ENCODE assay signal across 14 cellular contexts in genomic region chr13:108962652-108963051, GRCh38.
"Had no signal": no experiment of that assay in that cellular context is flagged by ENCODE, and none has a peak within 500 bp of the region (broad histone marks: within the 10 kb centered on the region; RNA-seq: fewer than 3 reads in every experiment).

No MANE protein-coding gene starts in this region.

- H3K4me3 ChIP-seq: adrenal gland, body of pancreas, lung, right atrium auricular region, skin epidermis, thyroid gland had no signal

- DNase-seq: activated naive CD4-positive, alpha-beta T cell treated with anti-CD3 and anti-CD28 coated beads, Interleukin-2, amount 50 U/mL, for 16 hours; activated T-cell treated with anti-CD3 and anti-CD28 coated beads, Interleukin-2, amount 50 U/mL, for 1 hour; adrenal gland; body of pancreas; effector memory CD8-positive, alpha-beta T cell; hippocampal formation; kidney glomerular epithelial cell; natural killer cell; posterior cingulate gyrus; thyroid gland had no signal

- ATAC-seq: activated CD4-positive, CD25-positive, alpha-beta regulatory T cell treated with anti-CD3 and anti-CD28 coated beads, Interleukin-2, amount 50 U/mL, for 24 hours; body of pancreas; effector memory CD8-positive, alpha-beta T cell; natural killer cell had no signal
